ENCODE assay signal across 14 cellular contexts in the genomic region with DNA sequence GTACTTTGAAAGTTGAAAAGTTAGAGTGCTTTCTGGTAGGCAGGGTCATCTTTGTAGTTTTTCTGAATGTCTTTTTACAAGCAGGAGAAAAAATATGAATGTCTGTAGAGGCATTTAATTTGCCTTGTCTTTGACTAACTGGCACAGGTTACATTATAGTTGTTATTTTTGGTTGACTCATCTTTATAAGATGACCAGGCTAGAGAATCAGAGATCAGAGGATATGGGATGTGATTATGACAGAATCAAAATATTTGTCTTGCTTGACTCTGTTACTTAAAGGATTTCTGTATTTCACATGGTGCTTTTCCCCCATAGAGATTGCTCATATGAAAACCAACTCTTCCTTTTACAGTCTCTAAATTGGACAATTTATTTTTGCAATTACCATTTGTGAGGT. TPM values are rescaled to one million over a fixed set of nuclear protein-coding genes. Genes with fewer than 3 reads are reported as not detected.
DNase-seq lines count a peak whose midpoint lies in the region; ATAC-seq and TF ChIP-seq lines count a peak whose summit lies in the region.
"Had no signal": no experiment of that assay in that cellular context is flagged by ENCODE, and none has a peak within 500 bp of the region (broad histone marks: within the 10 kb centered on the region; RNA-seq: fewer than 3 reads in every experiment).

No MANE protein-coding gene starts in this region.

- H3K27me3 Mint-ChIP-seq in activated T-cell treated with anti-CD3 and anti-CD28 coated beads, Interleukin-2, amount 50 U/mL, for 24 hours: no peaks in the 10 kb centered on the region
- no peaks in the 10 kb centered on the region for H3K27me3 Mint-ChIP-seq in stimulated activated naive CD8-positive, alpha-beta T cell treated with anti-CD3 and anti-CD28 coated beads, Interleukin-15, amount 100 ng/mL, for 72 hours
- H3K27me3 Mint-ChIP-seq: activated CD4-positive, alpha-beta T cell treated with anti-CD3 and anti-CD28 coated beads, Interleukin-2, amount 10 ng/mL, durations not matched to agents 7 days and 5 days; activated naive CD8-positive, alpha-beta T cell treated with anti-CD3 and anti-CD28 coated beads, Interleukin-2, amount 10 ng/mL, durations not matched to agents 7 days and 5 days had no signal

- no peaks in the 10 kb centered on the region for H3K27me3 ChIP-seq in smooth muscle cell (ENCODE audit: low read depth)

- H3K27ac Mint-ChIP-seq in activated T-cell treated with anti-CD3 and anti-CD28 coated beads, Interleukin-2, amount 50 U/mL, for 24 hours: no peak overlapping the region
- H3K27ac Mint-ChIP-seq in stimulated activated naive CD8-positive, alpha-beta T cell treated with anti-CD3 and anti-CD28 coated beads, Interleukin-15, amount 100 ng/mL, for 72 hours: no peak overlapping the region
- H3K27ac Mint-ChIP-seq: activated naive CD8-positive, alpha-beta T cell treated with anti-CD3 and anti-CD28 coated beads, Interleukin-2, amount 10 ng/mL, durations not matched to agents 7 days and 5 days; endodermal cell; stimulated activated effector memory CD8-positive, alpha-beta T cell treated with anti-CD3 and anti-CD28 coated beads, Interleukin-12 subunit alpha, Interleukin-12 subunit beta, amount 100 ng/mL, for 72 hours had no signal

- peak overlapping the region; percentile 89 for H3K4me2 ChIP-seq in smooth muscle cell

- no peak for TF ChIP-seq CTCF in smooth muscle cell (IDR thresholded peaks at IDR 0.05; ENCODE audit: borderline replicate concordance, insufficient read depth, poor library complexity, severe bottlenecking)

- H3K9me3 ChIP-seq in SK-N-MC (ENCODE audit: low read depth, low read length) (no peaks in the 10 kb centered on the region), smooth muscle cell (replicated peaks; ENCODE audit: low read depth) (no peaks in the 10 kb centered on the region)

- H3K4me1 ChIP-seq in smooth muscle cell (ENCODE audit: low read depth): peaks cover 24% of the 10 kb centered on the region

- ATAC-seq in stimulated activated naive CD8-positive, alpha-beta T cell treated with anti-CD3 and anti-CD28 coated beads, Interleukin-15, amount 100 ng/mL, for 72 hours: no peak

- no peaks in the 10 kb centered on the region for H3K9me3 Mint-ChIP-seq in activated T-cell treated with anti-CD3 and anti-CD28 coated beads, Interleukin-2, amount 50 U/mL, for 24 hours
- no peaks in the 10 kb centered on the region for H3K9me3 Mint-ChIP-seq in stimulated activated naive CD8-positive, alpha-beta T cell treated with anti-CD3 and anti-CD28 coated beads, Interleukin-15, amount 100 ng/mL, for 72 hours
- H3K9me3 Mint-ChIP-seq: activated CD4-positive, alpha-beta T cell treated with anti-CD3 and anti-CD28 coated beads, Interleukin-2, amount 10 ng/mL, durations not matched to agents 7 days and 5 days; activated naive CD8-positive, alpha-beta T cell treated with anti-CD3 and anti-CD28 coated beads, Interleukin-2, amount 10 ng/mL, durations not matched to agents 7 days and 5 days; endodermal cell; stimulated activated effector memory CD8-positive, alpha-beta T cell treated with anti-CD3 and anti-CD28 coated beads, Interleukin-12 subunit alpha, Interleukin-12 subunit beta, amount 100 ng/mL, for 72 hours had no signal

- peaks cover 62% of the 10 kb centered on the region for H3K4me1 Mint-ChIP-seq in activated T-cell treated with anti-CD3 and anti-CD28 coated beads, Interleukin-2, amount 50 U/mL, for 24 hours (ENCODE audit: low read depth)
- H3K4me1 Mint-ChIP-seq in stimulated activated naive CD8-positive, alpha-beta T cell treated with anti-CD3 and anti-CD28 coated beads, Interleukin-15, amount 100 ng/mL, for 72 hours: peaks cover 49% of the 10 kb centered on the region

- peaks cover 9% of the 10 kb centered on the region for H3K36me3 Mint-ChIP-seq in activated T-cell treated with anti-CD3 and anti-CD28 coated beads, Interleukin-2, amount 50 U/mL, for 24 hours (ENCODE audit: low read depth)

- H3K36me3 ChIP-seq in SK-N-MC (ENCODE audit: insufficient read depth, low read length) (no peaks in the 10 kb centered on the region), smooth muscle cell (ENCODE audit: low read depth) (no peaks in the 10 kb centered on the region)

- H3K27ac ChIP-seq in SK-N-MC: peak overlapping the region; percentile 46; the same call in 1 of the 2 replicates
- no peak overlapping the region for H3K27ac ChIP-seq in smooth muscle cell (ENCODE audit: low read depth)

- H3F3A ChIP-seq in smooth muscle cell (ENCODE audit: low read depth): peaks cover 3% of the 10 kb centered on the region

- H3K9ac ChIP-seq in SK-N-MC (ENCODE audit: insufficient read length): no peak overlapping the region
- no peak overlapping the region for H3K9ac ChIP-seq in smooth muscle cell (ENCODE audit: low read depth)

- H3K79me2 ChIP-seq in smooth muscle cell (ENCODE audit: low read depth): peaks cover 79% of the 10 kb centered on the region

- no peak for DNase-seq in activated T-cell treated with anti-CD3 and anti-CD28 coated beads, Interleukin-2, amount 50 U/mL, for 24 hours
- DNase-seq in activated T-cell treated with anti-CD3 and anti-CD28 coated beads, Interleukin-2, amount 50 U/mL, for 48 hours: no peak
- DNase-seq in SK-N-MC (ENCODE audit: low read depth, low spot score): no peak
- peak; percentile 45 for DNase-seq in fibroblast of gingiva (ENCODE audit: low read depth)
- DNase-seq in smooth muscle cell (lab: John Stamatoyannopoulos, UW; ENCODE audit: unreplicated experiment): no peak
- no peak for DNase-seq in NCI-H1417 treated with DMSO at 0.1 percent for 48 hours (lab: John Stamatoyannopoulos, UW)
- no peak for DNase-seq in NCI-H2107 (lab: John Stamatoyannopoulos, UW)
- DNase-seq in stimulated activated naive CD8-positive, alpha-beta T cell treated with anti-CD3 and anti-CD28 coated beads, Interleukin-15, amount 100 ng/mL, for 72 hours: no peak
- DNase-seq: NCI-H1048, NCI-H748 treated with DMSO at 0.1 percent for 48 hours had no signal

- no peak overlapping the region for H3K4me3 ChIP-seq in SK-N-MC
- H3K4me3 ChIP-seq in smooth muscle cell: no peak overlapping the region

- peaks cover 65% of the 10 kb centered on the region for H4K20me1 ChIP-seq in smooth muscle cell (ENCODE audit: low read depth)

- H3K4me3 Mint-ChIP-seq in activated T-cell treated with anti-CD3 and anti-CD28 coated beads, Interleukin-2, amount 50 U/mL, for 24 hours: peak overlapping the region; percentile 82
- H3K4me3 Mint-ChIP-seq in stimulated activated naive CD8-positive, alpha-beta T cell treated with anti-CD3 and anti-CD28 coated beads, Interleukin-15, amount 100 ng/mL, for 72 hours: peak overlapping the region in 1 of 2 donors; percentile 77

- no peak overlapping the region for H2AFZ ChIP-seq in smooth muscle cell (ENCODE audit: low read depth)

RNA-seq across cellular contexts. Expression of gene ZMYND11, which starts 2.4 kb away (rescaled TPM):
- 66.3 and 71.2 TPM in 2 replicates for total RNA-seq in smooth muscle cell
- 27.7 and 33.7 TPM in 2 replicates for polyA plus RNA-seq in smooth muscle cell
